ENCODE assay signal across 23 cellular contexts in the genomic region with DNA sequence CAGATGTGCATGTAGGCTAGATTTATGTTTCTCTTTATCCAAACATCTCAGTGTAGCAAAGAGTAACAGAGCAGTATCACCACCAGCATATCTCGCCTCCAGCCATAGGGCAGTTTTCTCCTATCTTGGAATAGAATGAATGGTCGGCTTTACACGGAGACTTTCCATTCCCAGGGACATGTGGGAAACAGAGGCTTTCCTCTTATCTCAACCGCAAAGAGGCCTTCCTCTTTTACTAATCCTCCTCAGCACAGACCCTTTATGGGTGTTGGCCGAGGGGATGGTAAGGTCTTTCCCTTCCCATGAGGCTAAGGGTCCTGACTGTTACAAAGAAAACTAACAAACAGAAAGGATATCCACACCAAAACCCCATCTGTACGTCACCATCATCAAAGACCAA. TPM values are rescaled to one million over a fixed set of nuclear protein-coding genes. Genes with fewer than 3 reads are reported as not detected.
"Had no signal": no experiment of that assay in that cellular context is flagged by ENCODE, and none has a peak within 500 bp of the region (broad histone marks: within the 10 kb centered on the region; RNA-seq: fewer than 3 reads in every experiment).

No MANE protein-coding gene starts in this region.

RNA-seq across cellular contexts. Expression of gene RDH16, which starts 11.5 kb away (rescaled TPM):
- total RNA-seq: glomerular endothelial cell had no signal

RNA-seq across cellular contexts. Expression of gene SDR9C7, which starts 34.7 kb away (rescaled TPM):
- total RNA-seq: activated CD4-positive, alpha-beta memory T cell treated with anti-CD3 and anti-CD28 coated beads for 36 hours; activated CD4-positive, alpha-beta T cell treated with anti-CD3 and anti-CD28 coated beads for 36 hours; activated CD4-positive, alpha-beta T cell treated with anti-CD3 and anti-CD28 coated beads, Interleukin-2, amount 10 ng/mL, durations not matched to agents 24 days and 14 days; activated CD8-positive, alpha-beta memory T cell treated with anti-CD3 and anti-CD28 coated beads for 36 hours; activated CD8-positive, alpha-beta memory T cell treated with anti-CD3 and anti-CD28 coated beads, Interleukin-2, amount 10 ng/mL, durations not matched to agents 7 days and 5 days; activated CD8-positive, alpha-beta T cell treated with anti-CD3 and anti-CD28 coated beads, Interleukin-2, amount 10 ng/mL, durations not matched to agents 7 days and 5 days; activated naive CD4-positive, alpha-beta T cell treated with anti-CD3 and anti-CD28 coated beads for 36 hours; activated naive CD8-positive, alpha-beta T cell treated with anti-CD3 and anti-CD28 coated beads for 36 hours; activated T-helper 1 cell treated with anti-CD3 and anti-CD28 coated beads, Interleukin-12 subunit alpha, Interleukin-12 subunit beta, Interleukin-2, Interleukin-4 antibody, amounts not matched to agents 30 ng/mL and 10 ng/mL and 1 ng/mL, durations not matched to agents 14 hours and 24 hours and 36 hours; activated T-helper 2 cell treated with anti-CD3 and anti-CD28 coated beads, Interferon-gamma antibody, Interleukin-2, Interleukin-4, amounts not matched to agents 10 μg/mL and 5 μg/mL and 100 μg/mL, durations not matched to agents 14 hours and 24 hours and 36 hours; adrenal gland; ascending aorta; breast epithelium; colonic mucosa; dermis microvascular lymphatic vessel endothelial cell; endodermal cell; epithelial cell of proximal tubule; gastroesophageal sphincter; glomerular endothelial cell; T-cell; T-helper 2 cell treated with Interferon-gamma antibody and Interleukin-4, amounts not matched to agents 100 ng/mL and 5 ng/mL, for 36 hours had no signal
- polyA plus RNA-seq: adrenal gland had no signal

RNA-seq across cellular contexts. Expression of gene TAC3, which starts 47.4 kb away (rescaled TPM):
- total RNA-seq: activated CD4-positive, alpha-beta memory T cell treated with anti-CD3 and anti-CD28 coated beads for 36 hours; activated CD4-positive, alpha-beta T cell treated with anti-CD3 and anti-CD28 coated beads, Interleukin-2, amount 10 ng/mL, durations not matched to agents 24 days and 14 days; activated CD8-positive, alpha-beta memory T cell treated with anti-CD3 and anti-CD28 coated beads, Interleukin-2, amount 10 ng/mL, durations not matched to agents 7 days and 5 days; activated CD8-positive, alpha-beta T cell treated with anti-CD3 and anti-CD28 coated beads, Interleukin-2, amount 10 ng/mL, durations not matched to agents 7 days and 5 days; activated T-helper 2 cell treated with anti-CD3 and anti-CD28 coated beads, Interferon-gamma antibody, Interleukin-2, Interleukin-4, amounts not matched to agents 10 μg/mL and 5 μg/mL and 100 μg/mL, durations not matched to agents 14 hours and 24 hours and 36 hours; ascending aorta; breast epithelium; dermis microvascular lymphatic vessel endothelial cell; epithelial cell of proximal tubule; esophagus mucosa; gastroesophageal sphincter; glomerular endothelial cell; heart right ventricle; T-helper 2 cell treated with Interferon-gamma antibody and Interleukin-4, amounts not matched to agents 100 ng/mL and 5 ng/mL, for 36 hours had no signal
- polyA plus RNA-seq: heart right ventricle had no signal
